9 cellular contexts compared by ENCODE assay signal in the genomic region with DNA sequence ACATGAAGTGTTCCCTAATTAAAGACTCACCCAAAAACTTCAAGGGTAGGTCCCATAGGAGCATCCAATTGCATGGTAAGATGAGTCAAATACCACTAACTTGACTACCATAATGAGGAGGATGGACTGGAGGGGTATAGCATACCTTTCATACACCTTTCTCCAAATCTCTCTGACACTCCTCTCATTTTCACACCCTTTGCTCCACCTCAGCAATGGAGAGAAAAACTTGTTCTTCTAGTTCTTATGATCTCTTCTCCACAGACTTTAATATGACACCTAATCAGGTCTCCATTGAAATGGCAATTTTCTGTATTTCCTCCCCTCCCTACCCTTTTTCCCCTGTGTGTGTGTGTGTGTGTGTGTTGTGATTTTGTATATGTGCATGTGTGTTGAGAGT. TPM values are rescaled to one million over a fixed set of nuclear protein-coding genes. Genes with fewer than 3 reads are reported as not detected.
"Had no signal": no experiment of that assay in that cellular context is flagged by ENCODE, and none has a peak within 500 bp of the region (broad histone marks: within the 10 kb centered on the region; RNA-seq: fewer than 3 reads in every experiment).

No MANE protein-coding gene starts in this region.

- DNase-seq: activated naive CD4-positive, alpha-beta T cell treated with anti-CD3 and anti-CD28 coated beads, Interleukin-2, amount 10 ng/mL, durations not matched to agents 7 days and 5 days; foreskin melanocyte; lower lobe of right lung; midbrain; stomach had no signal

- H3K27me3 Mint-ChIP-seq: activated naive CD4-positive, alpha-beta T cell treated with anti-CD3 and anti-CD28 coated beads, Interleukin-2, amount 10 ng/mL, durations not matched to agents 7 days and 5 days; brain had no signal

- H3K27ac Mint-ChIP-seq: activated naive CD4-positive, alpha-beta T cell treated with anti-CD3 and anti-CD28 coated beads, Interleukin-2, amount 10 ng/mL, durations not matched to agents 7 days and 5 days; activated T-helper 2 cell treated with anti-CD3 and anti-CD28 coated beads, Interferon-gamma antibody, Interleukin-2, Interleukin-4, amounts not matched to agents 10 μg/mL and 5 μg/mL and 100 μg/mL, durations not matched to agents 14 hours and 24 hours and 36 hours had no signal

- H3K27me3 ChIP-seq: stomach had no signal

- H3K27ac ChIP-seq: lower lobe of right lung, parathyroid adenoma, stomach, thoracic aorta had no signal

- H3K36me3 Mint-ChIP-seq: activated naive CD4-positive, alpha-beta T cell treated with anti-CD3 and anti-CD28 coated beads, Interleukin-2, amount 10 ng/mL, durations not matched to agents 7 days and 5 days; brain had no signal

- H3K4me1 ChIP-seq: lower lobe of right lung, parathyroid adenoma, stomach had no signal

- H3K9me3 Mint-ChIP-seq: activated naive CD4-positive, alpha-beta T cell treated with anti-CD3 and anti-CD28 coated beads, Interleukin-2, amount 10 ng/mL, durations not matched to agents 7 days and 5 days; activated T-helper 2 cell treated with anti-CD3 and anti-CD28 coated beads, Interferon-gamma antibody, Interleukin-2, Interleukin-4, amounts not matched to agents 10 μg/mL and 5 μg/mL and 100 μg/mL, durations not matched to agents 14 hours and 24 hours and 36 hours had no signal

- H3K4me3 ChIP-seq: lower lobe of right lung, stomach, thoracic aorta had no signal

- H2AFZ ChIP-seq: parathyroid adenoma had no signal

- H3K9ac ChIP-seq: parathyroid adenoma had no signal

- H3K36me3 ChIP-seq: lower lobe of right lung, stomach, thoracic aorta had no signal

- H3K4me1 Mint-ChIP-seq: activated naive CD4-positive, alpha-beta T cell treated with anti-CD3 and anti-CD28 coated beads, Interleukin-2, amount 10 ng/mL, durations not matched to agents 7 days and 5 days; brain had no signal

- H3K4me3 Mint-ChIP-seq: activated naive CD4-positive, alpha-beta T cell treated with anti-CD3 and anti-CD28 coated beads, Interleukin-2, amount 10 ng/mL, durations not matched to agents 7 days and 5 days; brain had no signal

- H3K79me2 ChIP-seq: parathyroid adenoma had no signal

RNA-seq across cellular contexts. Expression of gene MAP2, which starts 41.1 kb away (rescaled TPM):
- total RNA-seq: activated T-helper 2 cell treated with anti-CD3 and anti-CD28 coated beads, Interferon-gamma antibody, Interleukin-2, Interleukin-4, amounts not matched to agents 10 μg/mL and 5 μg/mL and 100 μg/mL, durations not matched to agents 14 hours and 24 hours and 36 hours had no signal
